In genomic region chr16:69360070-69360469, GRCh38 we compare ENCODE assay signal across 7 cellular contexts. TPM values are rescaled to one million over a fixed set of nuclear protein-coding genes. Genes with fewer than 3 reads are reported as not detected.
DNase-seq lines count a peak whose midpoint lies in the region; ATAC-seq and TF ChIP-seq lines count a peak whose summit lies in the region.
"Not testable (repeated sequence)": the region's sequence is repeated elsewhere in the genome, so short reads cannot be mapped to it uniquely, and the experiment has no call there.
"Had no signal": no experiment of that assay in that cellular context is flagged by ENCODE, and none has a peak within 500 bp of the region (broad histone marks: within the 10 kb centered on the region; RNA-seq: fewer than 3 reads in every experiment).

No MANE protein-coding gene starts in this region.

- DNase-seq in RWPE2 (ENCODE audit: low spot score) (peak; percentile 17), epithelial cell of esophagus (ENCODE audit: low read depth) (peak; percentile 35), type B pancreatic cell (ENCODE audit: extremely low spot score, unreplicated experiment) (peak; percentile 20)
- not testable (repeated sequence) for DNase-seq in left lung

- H3K27ac Mint-ChIP-seq in type B pancreatic cell: not testable (repeated sequence)

- not testable (repeated sequence) for ATAC-seq in RWPE2 (ENCODE audit: low read depth)
- ATAC-seq in left lung: peak; percentile 9

- H3K4me3 Mint-ChIP-seq in type B pancreatic cell: not testable (repeated sequence)

- peaks cover 0 to 42% (median 3%) of the 10 kb centered on the region in 11 experiments; a peak in 6 of 22 replicates for H4K20me1 ChIP-seq in BLaER1 treated with 17β-estradiol and CSF1 and Interleukin-3, amounts not matched to agents 10 nM and 100 nM

- H3K4me3 ChIP-seq in BLaER1 treated with 17β-estradiol and CSF1 and Interleukin-3, amounts not matched to agents 10 nM and 100 nM; RWPE2 (ENCODE audit: severe bottlenecking); epithelial cell of esophagus (ENCODE audit: low read length); left lung: not testable (repeated sequence)

- not testable (repeated sequence) for H3K27me3 Mint-ChIP-seq in type B pancreatic cell

- H3K9ac ChIP-seq in BLaER1 treated with 17β-estradiol and CSF1 and Interleukin-3, amounts not matched to agents 10 nM and 100 nM: not testable (repeated sequence)

- H3K36me3 ChIP-seq in BLaER1 treated with 17β-estradiol and CSF1 and Interleukin-3, amounts not matched to agents 10 nM and 100 nM: peaks cover 25 to 57% (median 38%) of the 10 kb centered on the region in 11 experiments
- H3K36me3 ChIP-seq in RWPE2 (ENCODE audit: low read depth): peaks cover 26% of the 10 kb centered on the region
- H3K36me3 ChIP-seq in left lung: peaks cover 0 to 23% of the 10 kb centered on the region in 2 donors

- H3K4me1 Mint-ChIP-seq in type B pancreatic cell (ENCODE audit: unreplicated experiment): not testable (repeated sequence)

- intact Hi-C loops in left lung (cut with DNase I): not testable (repeated sequence)

- peaks cover 16% of the 10 kb centered on the region for H3K36me3 Mint-ChIP-seq in type B pancreatic cell

- not testable (repeated sequence) for H3K9me3 ChIP-seq in BLaER1 treated with 17β-estradiol and CSF1 and Interleukin-3, amounts not matched to agents 10 nM and 100 nM (replicated peaks in 1 of 11); RWPE2 (ENCODE audit: severe bottlenecking); left lung

- not testable (repeated sequence) for H3K9me3 Mint-ChIP-seq in type B pancreatic cell

- TF ChIP-seq CTCF in RWPE2 (IDR thresholded peaks at IDR 0.05; ENCODE audit: poor library complexity, severe bottlenecking); epithelial cell of esophagus (IDR thresholded peaks at IDR 0.05; ENCODE audit: insufficient read depth, low read depth, low read length, missing control alignments); left lung (IDR thresholded peaks at IDR 0.05); type B pancreatic cell (conservative IDR thresholded peaks at IDR 0.05): not testable (repeated sequence)

- not testable (repeated sequence) for H3K27me3 ChIP-seq in BLaER1 treated with 17β-estradiol and CSF1 and Interleukin-3, amounts not matched to agents 10 nM and 100 nM; RWPE2 (ENCODE audit: insufficient read depth, poor library complexity, severe bottlenecking); left lung

- H3K27ac ChIP-seq in BLaER1 treated with 17β-estradiol and CSF1 and Interleukin-3, amounts not matched to agents 10 nM and 100 nM: peak overlapping the region in 5 of 11 experiments; percentile 7 to 72 (median 29); a peak in 3 of 22 replicates
- H3K27ac ChIP-seq in RWPE2 (ENCODE audit: poor library complexity, severe bottlenecking); left lung: not testable (repeated sequence)

- peaks cover 0 to 80% (median 50%) of the 10 kb centered on the region in 10 experiments for H3K4me1 ChIP-seq in BLaER1 treated with 17β-estradiol and CSF1 and Interleukin-3, amounts not matched to agents 10 nM and 100 nM
- H3K4me1 ChIP-seq in RWPE2 (ENCODE audit: insufficient read depth, poor library complexity, severe bottlenecking); left lung: not testable (repeated sequence)

- peak overlapping the region in 6 of 11 experiments; percentile 4 to 27 (median 10); a peak in 7 of 22 replicates for H3K4me2 ChIP-seq in BLaER1 treated with 17β-estradiol and CSF1 and Interleukin-3, amounts not matched to agents 10 nM and 100 nM

RNA-seq across cellular contexts. Expression of gene TMED6, which starts 8.5 kb away (rescaled TPM):
- total RNA-seq in left lung (1 to 10 TPM; 1.2 to 4.2 TPM), type B pancreatic cell (ENCODE audit: low replicate concordance) (1.7 and 5.3 TPM in 2 replicates)
- total RNA-seq: Daoy, G401 had no signal

RNA-seq across cellular contexts. Expression of gene NIP7, which starts 20.5 kb away (rescaled TPM):
- total RNA-seq in left lung (10 to 100 TPM; 17.4 to 25.8 TPM), type B pancreatic cell (ENCODE audit: low replicate concordance) (30.2 and 33.2 TPM in 2 replicates)

RNA-seq across cellular contexts. Expression of gene COG8, which starts 20.7 kb away (rescaled TPM):
- total RNA-seq in left lung (10 to 100 TPM; 29.9 to 34.3 TPM), type B pancreatic cell (ENCODE audit: low replicate concordance) (42.5 and 57.3 TPM in 2 replicates)

RNA-seq across cellular contexts. Expression of gene TERF2, which starts 25.7 kb away (rescaled TPM):
- total RNA-seq in left lung: 10 to 100 TPM; 24.1 to 26.5 TPM
- total RNA-seq in type B pancreatic cell (ENCODE audit: low replicate concordance): 26.1 and 38.1 TPM in 2 replicates

RNA-seq across cellular contexts. Expression of gene PDF, which starts 29.7 kb away (rescaled TPM):
- total RNA-seq in left lung (10 to 100 TPM in 1 of 2 donors, 1 to 10 TPM in 1; 8.7 to 16.3 TPM), type B pancreatic cell (ENCODE audit: low replicate concordance) (14.6 and 19.0 TPM in 2 replicates)
